ENCODE assay signal across 16 cellular contexts in genomic region chr14:102481791-102482238, GRCh38. TPM values are rescaled to one million over a fixed set of nuclear protein-coding genes. Genes with fewer than 3 reads are reported as not detected.
DNase-seq lines count a peak whose midpoint lies in the region; ATAC-seq and TF ChIP-seq lines count a peak whose summit lies in the region.
"Had no signal": no experiment of that assay in that cellular context is flagged by ENCODE, and none has a peak within 500 bp of the region (broad histone marks: within the 10 kb centered on the region; RNA-seq: fewer than 3 reads in every experiment).

No MANE protein-coding gene starts in this region.

- no peaks in the 10 kb centered on the region for H3K9me2 ChIP-seq in PC-9 (ENCODE audit: insufficient read depth)

- POLR2A ChIA-PET in PC-9 (lab: Charles Lee; ENCODE audit: unreplicated experiment): interaction anchor here (0.5 to 0.7 kb wide), 6 partner anchors 38 to 935 kb away, joined by 4 to 16 read pairs (median 10); partner anchors contain the start of gene MOK
- POLR2A ChIA-PET in activated CD8-positive, alpha-beta T cell treated with anti-CD3 and anti-CD28 coated beads, Interleukin-2, amount 10 ng/mL, durations not matched to agents 7 days and 5 days (lab: Charles Lee): no interaction called here

- H3K27me3 ChIP-seq in PC-9 (ENCODE audit: insufficient read depth, low read depth) (no peaks in the 10 kb centered on the region), prostate gland (replicated peaks; ENCODE audit: insufficient read depth) (no peaks in the 10 kb centered on the region)

- intact Hi-C loops in PC-9 (cut with micrococcal nuclease; ENCODE audit: unreplicated experiment): loop anchor here (2.0 kb wide), 1 partner anchor 39 kb away; no protein-coding TSS in a partner anchor
- intact Hi-C loops in prostate gland (cut with DNase I): no loop called here

- H3K79me2 ChIP-seq in PC-9 (ENCODE audit: low read depth): no peaks in the 10 kb centered on the region

- H3K4me3 ChIP-seq in PC-9: 0 out of 2 replicates have a peak overlapping the region, but pooled peaks have one; percentile 0
- no peak overlapping the region for H3K4me3 ChIP-seq in prostate gland
- H3K4me3 ChIP-seq: coronary artery, SK-N-MC had no signal

- WGBS in prostate gland: 57% methylated on average over 8 of the region's 8 CpGs

- ATAC-seq in activated CD8-positive, alpha-beta T cell treated with anti-CD3 and anti-CD28 coated beads, Interleukin-2, amount 10 ng/mL, durations not matched to agents 7 days and 5 days: no peak

- peaks cover 19% of the 10 kb centered on the region for H3K4me1 ChIP-seq in PC-9 (replicated peaks; ENCODE audit: insufficient read depth)
- H3K4me1 ChIP-seq in prostate gland (replicated peaks): peaks cover 4% of the 10 kb centered on the region

- H3K27ac Mint-ChIP-seq in activated CD8-positive, alpha-beta T cell treated with anti-CD3 and anti-CD28 coated beads, Interleukin-2, amount 10 ng/mL, durations not matched to agents 7 days and 5 days: no peak overlapping the region
- H3K27ac Mint-ChIP-seq: activated B cell treated with CpG ODN at 0.5 μM for 24 hours; activated naive CD8-positive, alpha-beta T cell treated with anti-CD3 and anti-CD28 coated beads for 36 hours had no signal

- no peak for TF ChIP-seq POLR2A in prostate gland (IDR thresholded peaks at IDR 0.05)

- H3K4me1 Mint-ChIP-seq in activated CD8-positive, alpha-beta T cell treated with anti-CD3 and anti-CD28 coated beads, Interleukin-2, amount 10 ng/mL, durations not matched to agents 7 days and 5 days (ENCODE audit: low read depth): peaks cover 5% of the 10 kb centered on the region
- H3K4me1 Mint-ChIP-seq: activated B cell treated with CpG ODN at 0.5 μM for 24 hours; activated naive CD8-positive, alpha-beta T cell treated with anti-CD3 and anti-CD28 coated beads for 36 hours had no signal

- H3K4me2 ChIP-seq in PC-9: peak overlapping the region; percentile 61

- H3K36me3 ChIP-seq in PC-9 (ENCODE audit: low read depth): no peaks in the 10 kb centered on the region
- H3K36me3 ChIP-seq in prostate gland: no peaks in the 10 kb centered on the region

- H3K27ac ChIP-seq in PC-9 (peak overlapping the region; percentile 73), prostate gland (peak overlapping the region; percentile 51 to 75)
- H3K27ac ChIP-seq: coronary artery, SK-N-MC had no signal

- no TSS peak for BruUV-seq in PC-9 (replicated peaks; lab: Mats Ljungman, UMichigan)

- no peak overlapping the region for H3K4me3 Mint-ChIP-seq in activated CD8-positive, alpha-beta T cell treated with anti-CD3 and anti-CD28 coated beads, Interleukin-2, amount 10 ng/mL, durations not matched to agents 7 days and 5 days
- H3K4me3 Mint-ChIP-seq: activated B cell treated with CpG ODN at 0.5 μM for 24 hours; activated naive CD8-positive, alpha-beta T cell treated with anti-CD3 and anti-CD28 coated beads for 36 hours had no signal

- DNase-seq in Daoy (ENCODE audit: low read depth): peak; percentile 68
- DNase-seq in PC-9: peak; percentile 79 to 98
- peak; percentile 37 for DNase-seq in dermis blood vessel endothelial cell
- peak; percentile 72 for DNase-seq in prostate gland (ENCODE audit: low spot score)
- DNase-seq in DMS79 treated with DMSO at 0.1 percent for 48 hours (lab: John Stamatoyannopoulos, UW): no peak
- no peak for DNase-seq in activated CD8-positive, alpha-beta T cell treated with anti-CD3 and anti-CD28 coated beads, Interleukin-2, amount 10 ng/mL, durations not matched to agents 7 days and 5 days
- no peak for DNase-seq in central memory CD4-positive, alpha-beta T cell
- no peak for DNase-seq in activated effector memory CD4-positive, alpha-beta T cell treated with anti-CD3 and anti-CD28 coated beads, Interleukin-2, amount 50 U/mL, for 16 hours
- DNase-seq: activated B cell treated with CpG ODN at 0.5 μM for 24 hours; activated naive CD8-positive, alpha-beta T cell treated with anti-CD3 and anti-CD28 coated beads for 36 hours; GDM1; NCI-H1417; stimulated activated CD4-positive, alpha-beta T cell treated with anti-CD3 and anti-CD28 coated beads, Interleukin-2, amount 100 ng/mL, for 24 hours had no signal

- no peaks in the 10 kb centered on the region for H3K36me3 Mint-ChIP-seq in activated CD8-positive, alpha-beta T cell treated with anti-CD3 and anti-CD28 coated beads, Interleukin-2, amount 10 ng/mL, durations not matched to agents 7 days and 5 days (ENCODE audit: low read depth)

- H3F3A ChIP-seq in PC-9 (ENCODE audit: insufficient read depth, low read depth): peaks cover 36% of the 10 kb centered on the region

- H3K27me3 Mint-ChIP-seq in activated CD8-positive, alpha-beta T cell treated with anti-CD3 and anti-CD28 coated beads, Interleukin-2, amount 10 ng/mL, durations not matched to agents 7 days and 5 days (ENCODE audit: low read depth): no peaks in the 10 kb centered on the region
- H3K27me3 Mint-ChIP-seq: activated B cell treated with CpG ODN at 0.5 μM for 24 hours; activated naive CD8-positive, alpha-beta T cell treated with anti-CD3 and anti-CD28 coated beads for 36 hours; progenitor cell of endocrine pancreas had no signal

- no peak for TF ChIP-seq CTCF in PC-9 (conservative IDR thresholded peaks at IDR 0.05)
- TF ChIP-seq CTCF in prostate gland (IDR thresholded peaks at IDR 0.05): no peak

- CTCF ChIA-PET in PC-9 (lab: Charles Lee): interaction anchor here (0.6 to 0.7 kb wide), 3 partner anchors 39 to 1163 kb away, joined by 3 to 13 read pairs (median 10); no protein-coding TSS in a partner anchor
- CTCF ChIA-PET in activated CD8-positive, alpha-beta T cell treated with anti-CD3 and anti-CD28 coated beads, Interleukin-2, amount 10 ng/mL, durations not matched to agents 7 days and 5 days (lab: Charles Lee): no interaction called here

- no peaks in the 10 kb centered on the region for H3K9me3 Mint-ChIP-seq in activated CD8-positive, alpha-beta T cell treated with anti-CD3 and anti-CD28 coated beads, Interleukin-2, amount 10 ng/mL, durations not matched to agents 7 days and 5 days (ENCODE audit: insufficient read depth)

- H4K20me1 ChIP-seq in PC-9 (ENCODE audit: insufficient read depth): no peaks in the 10 kb centered on the region

- H2AFZ ChIP-seq in PC-9: no peak overlapping the region

- no peaks in the 10 kb centered on the region for H3K9me3 ChIP-seq in PC-9 (ENCODE audit: insufficient read depth, low read depth)
- H3K9me3 ChIP-seq in prostate gland: no peaks in the 10 kb centered on the region

RNA-seq across cellular contexts. Expression of gene ANKRD9, which starts 27.8 kb away (rescaled TPM):
- 25.0 and 28.0 TPM in 2 replicates for total RNA-seq in Daoy (2014; rRNA removed; shearing (Covaris generic))
- total RNA-seq in PC-9 (2021) (44.6 and 68.8 TPM in 2 replicates), dermis blood vessel endothelial cell (20.3 and 24.2 TPM in 2 replicates), prostate gland (10 to 100 TPM; 81.1 to 81.5 TPM)
- 1 to 10 TPM; 9.7 to 10.0 TPM for total RNA-seq in activated CD8-positive, alpha-beta T cell treated with anti-CD3 and anti-CD28 coated beads, Interleukin-2, amount 10 ng/mL, durations not matched to agents 7 days and 5 days

Comparison
In these comparisons a context has a peak if more than half of its experiments do, and no peak if none do; other contexts are left out.
1. DNase-seq: peak in Daoy (single experiment), PC-9 (2 of 2), dermis blood vessel endothelial cell (single experiment) and prostate gland (single experiment); none in DMS79 treated with DMSO at 0.1 percent for 48 hours (single experiment), activated CD8-positive, alpha-beta T cell treated with anti-CD3 and anti-CD28 coated beads, Interleukin-2, amount 10 ng/mL, durations not matched to agents 7 days and 5 days (single experiment), central memory CD4-positive, alpha-beta T cell (single experiment) and activated effector memory CD4-positive, alpha-beta T cell treated with anti-CD3 and anti-CD28 coated beads, Interleukin-2, amount 50 U/mL, for 16 hours (single experiment).